Comparison of ENCODE assay signal across 1 cellular context in genomic region chr15:89812126-89812846, GRCh38.
TF ChIP-seq lines count a peak whose summit lies in the region.

No MANE protein-coding gene starts in this region.

TF ChIP-seq in HepG2, 621 proteins besides CTCF, POLR2A, EP300 and RAD21 (continued from another document and continues in another):
- TF ChIP-seq, protein P1, sequence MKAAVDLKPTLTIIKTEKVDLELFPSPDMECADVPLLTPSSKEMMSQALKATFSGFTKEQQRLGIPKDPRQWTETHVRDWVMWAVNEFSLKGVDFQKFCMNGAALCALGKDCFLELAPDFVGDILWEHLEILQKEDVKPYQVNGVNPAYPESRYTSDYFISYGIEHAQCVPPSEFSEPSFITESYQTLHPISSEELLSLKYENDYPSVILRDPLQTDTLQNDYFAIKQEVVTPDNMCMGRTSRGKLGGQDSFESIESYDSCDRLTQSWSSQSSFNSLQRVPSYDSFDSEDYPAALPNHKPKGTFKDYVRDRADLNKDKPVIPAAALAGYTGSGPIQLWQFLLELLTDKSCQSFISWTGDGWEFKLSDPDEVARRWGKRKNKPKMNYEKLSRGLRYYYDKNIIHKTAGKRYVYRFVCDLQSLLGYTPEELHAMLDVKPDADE (CRISPR knock-in tag; IDR thresholded peaks at IDR 0.05): no peak
- TF ChIP-seq, protein P2, sequence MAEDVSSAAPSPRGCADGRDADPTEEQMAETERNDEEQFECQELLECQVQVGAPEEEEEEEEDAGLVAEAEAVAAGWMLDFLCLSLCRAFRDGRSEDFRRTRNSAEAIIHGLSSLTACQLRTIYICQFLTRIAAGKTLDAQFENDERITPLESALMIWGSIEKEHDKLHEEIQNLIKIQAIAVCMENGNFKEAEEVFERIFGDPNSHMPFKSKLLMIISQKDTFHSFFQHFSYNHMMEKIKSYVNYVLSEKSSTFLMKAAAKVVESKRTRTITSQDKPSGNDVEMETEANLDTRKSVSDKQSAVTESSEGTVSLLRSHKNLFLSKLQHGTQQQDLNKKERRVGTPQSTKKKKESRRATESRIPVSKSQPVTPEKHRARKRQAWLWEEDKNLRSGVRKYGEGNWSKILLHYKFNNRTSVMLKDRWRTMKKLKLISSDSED (CRISPR knock-in tag; IDR thresholded peaks at IDR 0.05): no peak
- TF ChIP-seq MATR3 (CRISPR knock-in tag; IDR thresholded peaks at IDR 0.05) (no peak), HOXA9 (CRISPR knock-in tag; IDR thresholded peaks at IDR 0.05; ENCODE audit: borderline replicate concordance) (no peak), ZBTB4 (CRISPR knock-in tag; IDR thresholded peaks at IDR 0.05; ENCODE audit: borderline replicate concordance) (peak; percentile 55; the same call in 1 of the 2 replicates), GMEB2 (CRISPR knock-in tag; IDR thresholded peaks at IDR 0.05; ENCODE audit: low read depth) (no peak), TAF1 (CRISPR knock-in tag; IDR thresholded peaks at IDR 0.05) (no peak; the same call in 1 of the 2 replicates), TEAD3 (CRISPR knock-in tag; optimal IDR thresholded peaks at IDR 0.05; ENCODE audit: borderline replicate concordance) (peak; percentile 20), BRD4 (CRISPR knock-in tag; IDR thresholded peaks at IDR 0.05) (no peak), ZBTB42 (CRISPR knock-in tag; IDR thresholded peaks at IDR 0.05) (no peak), RFX5 (IDR thresholded peaks at IDR 0.05; ENCODE audit: low read depth, low read length) (no peak), SP1 (IDR thresholded peaks at IDR 0.05) (no peak), SP1 (CRISPR knock-in tag; IDR thresholded peaks at IDR 0.05) (no peak), HOXA3 (CRISPR knock-in tag; IDR thresholded peaks at IDR 0.05) (peak; percentile 42; the same call in 1 of the 2 replicates), ZSCAN12 (CRISPR knock-in tag; IDR thresholded peaks at IDR 0.05) (no peak), ELF1 (CRISPR knock-in tag; IDR thresholded peaks at IDR 0.05) (peak; percentile 34; the same call in 1 of the 2 replicates), NR1H2 (CRISPR knock-in tag; IDR thresholded peaks at IDR 0.05; ENCODE audit: borderline replicate concordance, low read depth) (no peak), ZFY (CRISPR knock-in tag; IDR thresholded peaks at IDR 0.05) (peak; percentile 70; the same call in 1 of the 2 replicates), ZSCAN25 (CRISPR knock-in tag; IDR thresholded peaks at IDR 0.05) (0 out of 2 replicates have a peak, but pooled peaks have one; percentile 23), HNRNPH1 (optimal IDR thresholded peaks at IDR 0.05; ENCODE audit: low read depth, low read length) (no peak), YEATS2 (CRISPR knock-in tag; IDR thresholded peaks at IDR 0.05; ENCODE audit: borderline replicate concordance) (peak; percentile 49; the same call in 1 of the 2 replicates), CBFB (CRISPR knock-in tag; IDR thresholded peaks at IDR 0.05) (no peak), ZFP41 (CRISPR knock-in tag; IDR thresholded peaks at IDR 0.05; ENCODE audit: borderline replicate concordance) (no peak), ZNF780A (CRISPR knock-in tag; IDR thresholded peaks at IDR 0.05) (no peak), TBP (CRISPR knock-in tag; IDR thresholded peaks at IDR 0.05) (no peak), SPEN (CRISPR knock-in tag; IDR thresholded peaks at IDR 0.05; ENCODE audit: low read depth) (peak; percentile 18; the same call in 1 of the 2 replicates), MEF2D (CRISPR knock-in tag; IDR thresholded peaks at IDR 0.05) (no peak; the same call in 1 of the 2 replicates), ZNF101 (CRISPR knock-in tag; IDR thresholded peaks at IDR 0.05; ENCODE audit: borderline replicate concordance, low read depth) (no peak), HOXA5 (CRISPR knock-in tag; IDR thresholded peaks at IDR 0.05) (no peak), SP4 (CRISPR knock-in tag; IDR thresholded peaks at IDR 0.05) (no peak), CREB1 (IDR thresholded peaks at IDR 0.05) (no peak), CREB1 (CRISPR knock-in tag; IDR thresholded peaks at IDR 0.05) (peak; percentile 31; the same call in 1 of the 2 replicates), SNAPC5 (CRISPR knock-in tag; IDR thresholded peaks at IDR 0.05; ENCODE audit: borderline replicate concordance) (0 out of 2 replicates have a peak, but pooled peaks have one; percentile 54), KDM2A (CRISPR knock-in tag; IDR thresholded peaks at IDR 0.05; ENCODE audit: borderline replicate concordance, low read depth) (peak; percentile 33; the same call in 1 of the 2 replicates), MAFF (IDR thresholded peaks at IDR 0.05; ENCODE audit: low read depth, low read length) (no peak), ZNF558 (CRISPR knock-in tag; IDR thresholded peaks at IDR 0.05; ENCODE audit: borderline replicate concordance) (peak; percentile 58; the same call in 1 of the 2 replicates), NFYC (CRISPR knock-in tag; IDR thresholded peaks at IDR 0.05) (no peak), HMG20A (CRISPR knock-in tag; IDR thresholded peaks at IDR 0.05; ENCODE audit: borderline replicate concordance) (no peak), ZFP36L2 (CRISPR knock-in tag; IDR thresholded peaks at IDR 0.05) (no peak), THAP11 (CRISPR knock-in tag; IDR thresholded peaks at IDR 0.05) (peak; percentile 16; the same call in 1 of the 2 replicates), KDM6A (CRISPR knock-in tag; IDR thresholded peaks at IDR 0.05; ENCODE audit: low read depth) (peak; percentile 54; the same call in 1 of the 2 replicates), TOE1 (CRISPR knock-in tag; IDR thresholded peaks at IDR 0.05) (no peak), ZNF207 (IDR thresholded peaks at IDR 0.05; ENCODE audit: borderline replicate concordance) (no peak), ZNF552 (CRISPR knock-in tag; IDR thresholded peaks at IDR 0.05; ENCODE audit: borderline replicate concordance) (no peak), KAT7 (CRISPR knock-in tag; IDR thresholded peaks at IDR 0.05; ENCODE audit: borderline replicate concordance) (no peak), ARID5B (CRISPR knock-in tag; IDR thresholded peaks at IDR 0.05) (peak; percentile 44; the same call in 1 of the 2 replicates), SRSF4 (IDR thresholded peaks at IDR 0.05; ENCODE audit: low read depth, low read length, poor library complexity, severe bottlenecking) (no peak), LCORL (IDR thresholded peaks at IDR 0.05) (no peak), LCORL (CRISPR knock-in tag; IDR thresholded peaks at IDR 0.05) (peak; percentile 64; the same call in 1 of the 2 replicates), ZNF503 (CRISPR knock-in tag; IDR thresholded peaks at IDR 0.05) (no peak), SMARCE1 (IDR thresholded peaks at IDR 0.05; ENCODE audit: borderline replicate concordance) (no peak), SOX5 (CRISPR knock-in tag; IDR thresholded peaks at IDR 0.05; ENCODE audit: borderline replicate concordance) (peak; percentile 38; the same call in 1 of the 2 replicates)
- TF ChIP-seq, protein P3, sequence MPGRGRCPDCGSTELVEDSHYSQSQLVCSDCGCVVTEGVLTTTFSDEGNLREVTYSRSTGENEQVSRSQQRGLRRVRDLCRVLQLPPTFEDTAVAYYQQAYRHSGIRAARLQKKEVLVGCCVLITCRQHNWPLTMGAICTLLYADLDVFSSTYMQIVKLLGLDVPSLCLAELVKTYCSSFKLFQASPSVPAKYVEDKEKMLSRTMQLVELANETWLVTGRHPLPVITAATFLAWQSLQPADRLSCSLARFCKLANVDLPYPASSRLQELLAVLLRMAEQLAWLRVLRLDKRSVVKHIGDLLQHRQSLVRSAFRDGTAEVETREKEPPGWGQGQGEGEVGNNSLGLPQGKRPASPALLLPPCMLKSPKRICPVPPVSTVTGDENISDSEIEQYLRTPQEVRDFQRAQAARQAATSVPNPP (CRISPR knock-in tag; IDR thresholded peaks at IDR 0.05): no peak
- TF ChIP-seq, protein P4, sequence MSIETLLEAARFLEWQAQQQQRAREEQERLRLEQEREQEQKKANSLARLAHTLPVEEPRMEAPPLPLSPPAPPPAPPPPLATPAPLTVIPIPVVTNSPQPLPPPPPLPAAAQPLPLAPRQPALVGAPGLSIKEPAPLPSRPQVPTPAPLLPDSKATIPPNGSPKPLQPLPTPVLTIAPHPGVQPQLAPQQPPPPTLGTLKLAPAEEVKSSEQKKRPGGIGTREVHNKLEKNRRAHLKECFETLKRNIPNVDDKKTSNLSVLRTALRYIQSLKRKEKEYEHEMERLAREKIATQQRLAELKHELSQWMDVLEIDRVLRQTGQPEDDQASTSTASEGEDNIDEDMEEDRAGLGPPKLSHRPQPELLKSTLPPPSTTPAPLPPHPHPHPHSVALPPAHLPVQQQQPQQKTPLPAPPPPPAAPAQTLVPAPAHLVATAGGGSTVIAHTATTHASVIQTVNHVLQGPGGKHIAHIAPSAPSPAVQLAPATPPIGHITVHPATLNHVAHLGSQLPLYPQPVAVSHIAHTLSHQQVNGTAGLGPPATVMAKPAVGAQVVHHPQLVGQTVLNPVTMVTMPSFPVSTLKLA (IDR thresholded peaks at IDR 0.05): no peak
- TF ChIP-seq, protein P5, sequence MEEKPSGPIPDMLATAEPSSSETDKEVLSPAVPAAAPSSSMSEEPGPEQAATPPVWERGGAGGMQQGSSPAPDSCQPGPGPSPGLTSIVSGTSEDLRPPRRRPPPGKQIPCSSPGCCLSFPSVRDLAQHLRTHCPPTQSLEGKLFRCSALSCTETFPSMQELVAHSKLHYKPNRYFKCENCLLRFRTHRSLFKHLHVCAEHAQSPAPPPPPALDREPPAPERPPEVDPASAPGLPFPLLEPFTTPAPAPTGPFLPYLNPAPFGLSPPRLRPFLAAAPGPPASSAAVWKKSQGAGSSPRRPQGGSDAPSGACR (CRISPR knock-in tag; IDR thresholded peaks at IDR 0.05): no peak
